ENCODE assay signal across 8 cellular contexts in the genomic region with DNA sequence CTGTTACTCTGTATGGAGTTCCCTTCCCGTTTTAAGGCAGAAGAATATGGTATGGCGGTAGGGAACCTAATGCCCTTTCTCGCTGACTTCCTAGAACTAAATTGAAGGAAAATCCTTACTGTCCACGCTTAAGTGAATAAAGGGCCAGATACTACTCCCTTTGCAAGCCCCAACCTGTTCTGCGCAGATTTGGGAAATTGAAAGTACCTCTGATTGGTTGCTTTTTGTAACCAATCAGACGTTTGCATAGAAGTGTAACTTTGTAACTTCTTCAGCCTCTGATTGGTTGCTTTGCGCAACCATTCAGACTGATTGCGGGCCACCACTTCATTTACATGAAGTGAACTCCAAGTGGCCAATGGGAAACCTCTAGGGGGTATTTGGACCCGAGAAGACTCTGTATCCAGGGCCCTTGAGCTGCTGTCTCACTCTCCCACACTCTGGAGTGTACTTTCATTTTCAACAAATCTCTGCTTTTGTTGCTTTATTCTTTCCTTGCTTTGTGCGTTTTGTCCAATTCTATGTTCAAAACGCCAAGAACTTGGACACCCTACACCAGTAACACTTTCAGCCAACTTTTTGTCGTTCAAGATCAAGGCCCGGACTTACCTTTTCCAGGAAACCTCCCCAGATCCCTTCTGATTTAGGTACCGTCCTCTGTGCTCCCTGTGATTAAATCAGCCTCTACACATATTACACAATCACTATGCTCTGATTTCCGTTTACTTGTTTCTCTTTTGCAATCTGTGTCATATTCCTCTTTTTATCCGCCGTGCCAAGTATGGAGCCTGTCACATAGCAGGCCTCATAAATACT. TPM values are rescaled to one million over a fixed set of nuclear protein-coding genes. Genes with fewer than 3 reads are reported as not detected.
DNase-seq lines count a peak whose midpoint lies in the region; ATAC-seq and TF ChIP-seq lines count a peak whose summit lies in the region.

No MANE protein-coding gene starts in this region.

- no peaks in the 10 kb centered on the region for H3K9me2 ChIP-seq in PC-3 (replicated peaks; ENCODE audit: low read length)

- no peak overlapping the region for H3K4ac ChIP-seq in H9 (ENCODE audit: low read depth, low read length)

- no peak overlapping the region for H4K8ac ChIP-seq in H9 (replicated peaks; ENCODE audit: insufficient read length, low read depth, low read length)

- TF ChIP-seq CTCF in H9 (conservative IDR thresholded peaks at IDR 0.05) (no peak), PC-3 (conservative IDR thresholded peaks at IDR 0.05; ENCODE audit: low read depth, low read length) (no peak), esophagus muscularis mucosa (IDR thresholded peaks at IDR 0.05) (no peak), psoas muscle (IDR thresholded peaks at IDR 0.05) (no peak)

- no peak overlapping the region for H2AK5ac ChIP-seq in H9 (ENCODE audit: insufficient read length, low read length)

- no peak overlapping the region for H2BK5ac ChIP-seq in H9 (ENCODE audit: insufficient read length, low read length)

- no peak for TF ChIP-seq EP300 in esophagus muscularis mucosa (IDR thresholded peaks at IDR 0.05)

- ATAC-seq in PC-3 (no peak), psoas muscle (peak in 2 of 4 donors; percentile 1 to 6), GM19467 (IDR thresholded peaks at IDR 0.05; ENCODE audit: unreplicated experiment) (no peak), GM19397 (IDR thresholded peaks at IDR 0.05; ENCODE audit: unreplicated experiment) (no peak), GM18861 (IDR thresholded peaks at IDR 0.05; ENCODE audit: unreplicated experiment) (no peak)

- H3K27me3 Mint-ChIP-seq in H9 (ENCODE audit: low read depth) = peaks cover 15% of the 10 kb centered on the region

- CTCF ChIA-PET in PC-3 (lab: Charles Lee) = interaction anchor here (0.6 kb wide), 1 partner anchor 24 kb away, joined by 3 read pairs; no protein-coding TSS in a partner anchor

- H3K36me3 ChIP-seq in PC-3 (ENCODE audit: low read depth, low read length) (peaks cover 3% of the 10 kb centered on the region), esophagus muscularis mucosa (peaks cover 0 to 9% (median 4%) of the 10 kb centered on the region in 4 donors), psoas muscle (ENCODE audit: insufficient read depth in 1 of 2, low read depth in 1 of 2) (peaks cover 0 to 9% of the 10 kb centered on the region in 2 donors)

- H3K4me1 Mint-ChIP-seq in H9 = peaks cover 28 to 30% of the 10 kb centered on the region in 2 experiments

- H3K56ac ChIP-seq in H9 (ENCODE audit: insufficient read length, low read depth, low read length) = no peak overlapping the region

- no peak overlapping the region for H3K14ac ChIP-seq in H9 (ENCODE audit: insufficient read depth, low read length)

- H3K79me1 ChIP-seq in H9 (ENCODE audit: insufficient read depth, low read depth, low read length, poor library complexity, severe bottlenecking) = no peaks in the 10 kb centered on the region

- H2BK120ac ChIP-seq in H9 (ENCODE audit: low read depth, low read length, poor library complexity, severe bottlenecking) = no peak overlapping the region

- H3K36me3 Mint-ChIP-seq in H9 (ENCODE audit: insufficient read depth in 1 of 3, low read depth in 3 of 3) = peaks cover 3 to 26% (median 12%) of the 10 kb centered on the region in 3 experiments

- H3K18ac ChIP-seq in H9 (ENCODE audit: insufficient read length, low read depth, low read length) = no peak overlapping the region

- H3K4me3 ChIP-seq in PC-3 (ENCODE audit: low read length) = peak overlapping the region; percentile 88; the same call in 1 of the 2 replicates
- peak overlapping the region; percentile 70 to 97 (median 80) for H3K4me3 ChIP-seq in esophagus muscularis mucosa
- H3K4me3 ChIP-seq in psoas muscle = peak overlapping the region; percentile 92

- H3K23ac ChIP-seq in H9 (ENCODE audit: insufficient read length, low read depth, low read length) = no peak overlapping the region

- DNase-seq in H9 (peak; percentile 49), PC-3 (no peak), esophagus muscularis mucosa (ENCODE audit: extremely low spot score) (no peak), psoas muscle (no peak), NCI-H526 treated with DMSO at 0.1 percent for 48 hours (lab: John Stamatoyannopoulos, UW) (no peak)

- H3K27me3 ChIP-seq in H9 (ENCODE audit: insufficient read depth, low read length) (no peaks in the 10 kb centered on the region), PC-3 (ENCODE audit: low read length) (no peaks in the 10 kb centered on the region), esophagus muscularis mucosa (no peaks in the 10 kb centered on the region), psoas muscle (ENCODE audit: insufficient read depth in 3 of 3, low read length in 2 of 3) (no peaks in the 10 kb centered on the region)

- TF ChIP-seq POLR2A in esophagus muscularis mucosa (IDR thresholded peaks at IDR 0.05; ENCODE audit: low read depth) = no peak

- H2AFZ ChIP-seq in H9 (ENCODE audit: low read length) (no peak overlapping the region), PC-3 (ENCODE audit: low read length) (peak overlapping the region; percentile 81)

- H3K9me3 ChIP-seq in H9 (ENCODE audit: control insufficient read depth, low read depth, low read length) (no peaks in the 10 kb centered on the region), PC-3 (ENCODE audit: low read length) (no peaks in the 10 kb centered on the region), esophagus muscularis mucosa (no peaks in the 10 kb centered on the region), psoas muscle (no peaks in the 10 kb centered on the region)

- no peak overlapping the region for H3K9ac ChIP-seq in H9 (ENCODE audit: extremely low read depth, insufficient read length, low read length)
- no peak overlapping the region for H3K9ac ChIP-seq in PC-3 (ENCODE audit: low read length)

- H3K27ac ChIP-seq in H9 (ENCODE audit: insufficient read length, low read depth, low read length) (no peak overlapping the region), PC-3 (ENCODE audit: low read length) (no peak overlapping the region), esophagus muscularis mucosa (replicated peaks in 1 of 4) (peak overlapping the region; percentile 73 to 84 (median 79)), psoas muscle (peak overlapping the region; percentile 87)

- no peaks in the 10 kb centered on the region; the same call in 1 of the 2 replicates for H3K4me1 ChIP-seq in H9 (ENCODE audit: insufficient read depth, low read length)
- H3K4me1 ChIP-seq in PC-3 (ENCODE audit: insufficient read depth, low read length) = peaks cover 27% of the 10 kb centered on the region
- H3K4me1 ChIP-seq in esophagus muscularis mucosa = peaks cover 15 to 30% (median 27%) of the 10 kb centered on the region in 4 donors
- peaks cover 34% of the 10 kb centered on the region for H3K4me1 ChIP-seq in psoas muscle

- H2BK15ac ChIP-seq in H9 (ENCODE audit: low read depth, low read length) = no peak overlapping the region

- BruUV-seq in PC-3 (replicated peaks; lab: Mats Ljungman, UMichigan) = TSS peak; percentile 22

- H4K91ac ChIP-seq in H9 (ENCODE audit: insufficient read length, low read depth, low read length) = no peak overlapping the region

- peak overlapping the region; percentile 97 to 100 for H3K4me3 Mint-ChIP-seq in H9

- H3K4me2 ChIP-seq in H9 (ENCODE audit: insufficient read depth, insufficient read length, low read length) (no peak overlapping the region), PC-3 (ENCODE audit: low read length) (peak overlapping the region; percentile 90; the same call in 1 of the 2 replicates)

- POLR2A ChIA-PET in PC-3 (lab: Charles Lee; ENCODE audit: unreplicated experiment) = no interaction called here

- no CpG with 5 or more reads among the region's 17 CpGs for WGBS in H9 (ENCODE audit: extremely low coverage, insufficient read length, low lambda C conversion rate)
- whole genome bisulfite sequencing in esophagus muscularis mucosa = 91% methylated on average over 17 of the region's 17 CpGs
- WGBS in psoas muscle, 3 donors = 91 to 93% (median 92%) methylated on average over 17 of the region's 17 CpGs

- peaks cover 5% of the 10 kb centered on the region for H3K23me2 ChIP-seq in H9 (ENCODE audit: insufficient read length, low read depth, low read length, poor library complexity, severe bottlenecking)

- H2BK20ac ChIP-seq in H9 (ENCODE audit: low read depth, low read length, poor library complexity, severe bottlenecking) = no peak overlapping the region

- H3K79me2 ChIP-seq in H9 (ENCODE audit: insufficient read depth, low read length) (peaks cover 9% of the 10 kb centered on the region; the same call in 1 of the 2 replicates), PC-3 (ENCODE audit: low read length) (peaks cover 42% of the 10 kb centered on the region)

- no peaks in the 10 kb centered on the region for H4K20me1 ChIP-seq in H9 (ENCODE audit: control insufficient read depth, insufficient read depth, insufficient read length)
- H4K20me1 ChIP-seq in PC-3 (ENCODE audit: low read length) = peaks cover 17% of the 10 kb centered on the region; the same call in 1 of the 2 replicates

- H3T11ph ChIP-seq in H9 (ENCODE audit: low read length) = no peak overlapping the region

- H3K27ac Mint-ChIP-seq in H9 = no peak overlapping the region

- H2BK12ac ChIP-seq in H9 (ENCODE audit: insufficient read length, low read depth, low read length) = no peak overlapping the region

- intact Hi-C loops in PC-3 (cut with micrococcal nuclease) = loop anchor here (2.0 kb wide), 1 partner anchor 37 kb away; no protein-coding TSS in a partner anchor
- intact Hi-C loops in esophagus muscularis mucosa (cut with DNase I) = no loop called here
- intact Hi-C loops in psoas muscle (cut with DNase I) = loop anchor here in 1 of 2 donors (2.0 kb wide), 1 partner anchor 57 kb away; the partner anchor contains the start of gene SLC30A9

- no peak overlapping the region for H4K5ac ChIP-seq in H9 (ENCODE audit: insufficient read length, low read depth, low read length)

- H3K9me3 Mint-ChIP-seq in H9 = no peaks in the 10 kb centered on the region

- no peaks in the 10 kb centered on the region for H3F3A ChIP-seq in PC-3 (ENCODE audit: low read length, unreplicated experiment)

RNA-seq across cellular contexts. Expression of gene TMEM33, which starts 1.0 kb away (rescaled TPM):
- total RNA-seq in H9 (2021) = 74.2 and 76.7 TPM in 2 replicates
- 70.3 and 97.4 TPM in 2 replicates for total RNA-seq in PC-3 (2014; rRNA removed)
- total RNA-seq in esophagus muscularis mucosa = 10 to 100 TPM; 15.4 to 34.8 (median 26.3) TPM
- 10 to 100 TPM; 24.2 to 39.2 (median 28.8) TPM for total RNA-seq in psoas muscle
- polyA plus RNA-seq in psoas muscle = 10 to 100 TPM in 2 of 3 donors, 1 to 10 TPM in 1; 6.8 to 20.5 (median 16.2) TPM

RNA-seq across cellular contexts. Expression of gene DCAF4L1, which starts 47.4 kb away (rescaled TPM):
- total RNA-seq in H9 (2021) (0.07 and 0.09 TPM in 2 replicates), PC-3 (2014; rRNA removed) (0.22 and 0.63 TPM in 2 replicates), esophagus muscularis mucosa (under 1 TPM; under 0.01 to 0.29 (median 0.18) TPM), psoas muscle (under 1 TPM; 0.19 to 0.75 (median 0.24) TPM)
- polyA plus RNA-seq in psoas muscle = 1 to 10 TPM in 1 of 3 donors, under 1 TPM in 2; 0.04 to 1.1 (median 0.39) TPM

RNA-seq across cellular contexts. Expression of gene SLC30A9, which starts 56.1 kb away (rescaled TPM):
- 70.8 and 71.3 TPM in 2 replicates for total RNA-seq in H9 (2021)
- total RNA-seq in PC-3 (2014; rRNA removed) = 32.4 and 32.7 TPM in 2 replicates
- 10 to 100 TPM; 32.4 to 45.4 (median 34.7) TPM for total RNA-seq in esophagus muscularis mucosa
- 10 to 100 TPM; 32.6 to 38.8 (median 36.7) TPM for total RNA-seq in psoas muscle
- 10 to 100 TPM; 10.9 to 18.0 (median 11.6) TPM for polyA plus RNA-seq in psoas muscle

Comparison
In these comparisons a context has a peak if more than half of its experiments do, and no peak if none do; other contexts are left out.
1. H3K27ac ChIP-seq: peak in esophagus muscularis mucosa (4 of 4) and psoas muscle (single experiment); none in H9 (single experiment) and PC-3 (single experiment).
2. Peak in every context shown above with its lines, with median percentiles within 50 percentile points of each other: H3K4me3 ChIP-seq.